In the genomic region with DNA sequence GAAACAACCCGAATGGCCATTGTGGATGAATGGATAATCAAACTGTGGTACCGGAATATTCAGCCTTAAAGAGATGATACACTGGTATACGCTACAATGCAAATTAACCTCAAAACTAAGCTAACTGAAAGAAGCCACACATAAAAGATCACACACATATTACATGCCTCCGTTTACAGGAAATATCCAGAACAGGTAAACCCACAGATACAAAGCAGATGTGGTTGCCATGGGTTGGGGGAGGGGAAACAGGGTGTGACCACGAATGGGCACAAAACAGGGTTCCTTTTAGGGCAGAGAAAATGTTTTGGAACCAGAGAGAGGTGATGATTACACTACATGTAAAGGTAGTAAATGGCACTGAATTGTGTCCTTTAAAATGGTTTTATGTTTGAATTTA, we compare ENCODE assay signal across 13 cellular contexts. TPM values are rescaled to one million over a fixed set of nuclear protein-coding genes. Genes with fewer than 3 reads are reported as not detected.
DNase-seq lines count a peak whose midpoint lies in the region; ATAC-seq and TF ChIP-seq lines count a peak whose summit lies in the region.
"Had no signal": no experiment of that assay in that cellular context is flagged by ENCODE, and none has a peak within 500 bp of the region (broad histone marks: within the 10 kb centered on the region; RNA-seq: fewer than 3 reads in every experiment).

No MANE protein-coding gene starts in this region.

- no peak overlapping the region for H3K4ac ChIP-seq in mesenchymal stem cell (ENCODE audit: low read depth in 1 of 2, low read length in 2 of 2)

- intact Hi-C loops in Panc1 (cut with micrococcal nuclease; ENCODE audit: unreplicated experiment), result no loop called here

- WGBS in mesenchymal stem cell, result 98% methylated on average over 4 of the region's 5 CpGs

- H3K4me3 ChIP-seq in Panc1 (ENCODE audit: low read depth in 2 of 2, low read length in 2 of 2) (no peak overlapping the region), mesenchymal stem cell (ENCODE audit: insufficient read depth in 1 of 2, low read depth in 1 of 2, low read length in 2 of 2) (no peak overlapping the region)
- H3K4me3 ChIP-seq: upper lobe of left lung had no signal

- H2BK5ac ChIP-seq in mesenchymal stem cell (ENCODE audit: low read depth, low read length, poor library complexity, severe bottlenecking), result no peak overlapping the region

- no peak overlapping the region for H2BK12ac ChIP-seq in mesenchymal stem cell (ENCODE audit: low read length in 2 of 2)

- no peak overlapping the region for H3K4me2 ChIP-seq in mesenchymal stem cell (ENCODE audit: low read length, poor library complexity, severe bottlenecking)

- H4K8ac ChIP-seq in mesenchymal stem cell (ENCODE audit: low read length), result no peak overlapping the region

- peaks cover 77% of the 10 kb centered on the region for H3K4me1 Mint-ChIP-seq in stimulated activated effector memory CD8-positive, alpha-beta T cell treated with anti-CD3 and anti-CD28 coated beads, Interleukin-12 subunit alpha, Interleukin-12 subunit beta, amount 100 ng/mL, for 72 hours

- no peak overlapping the region for H3K14ac ChIP-seq in mesenchymal stem cell (ENCODE audit: low read length in 2 of 2)

- no TSS peak for BruUV-seq in Panc1 (replicated peaks; lab: Mats Ljungman, UMichigan)

- no peak overlapping the region for H2BK15ac ChIP-seq in mesenchymal stem cell (ENCODE audit: low read depth, poor library complexity, severe bottlenecking)

- TF ChIP-seq CTCF in Panc1 (IDR thresholded peaks at IDR 0.05) (no peak), GM20000 (IDR thresholded peaks at IDR 0.05; ENCODE audit: extremely low read depth, missing control alignments) (no peak)

- H3K27me3 ChIP-seq in Panc1 (ENCODE audit: control insufficient read depth, insufficient read depth, low read length), result no peaks in the 10 kb centered on the region
- H3K27me3 ChIP-seq in mesenchymal stem cell (ENCODE audit: control insufficient read depth in 1 of 2, insufficient read depth in 1 of 2, low read length in 2 of 2), result no peaks in the 10 kb centered on the region
- H3K27me3 ChIP-seq: upper lobe of left lung had no signal

- H3K18ac ChIP-seq in mesenchymal stem cell (ENCODE audit: low read depth in 1 of 2, low read length in 2 of 2), result no peak overlapping the region

- H3K4me1 ChIP-seq in Panc1 (ENCODE audit: control insufficient read depth, insufficient read depth, low read length), result peaks cover 56% of the 10 kb centered on the region
- H3K4me1 ChIP-seq in mesenchymal stem cell (ENCODE audit: control insufficient read depth, insufficient read depth, low read depth, low read length), result peaks cover 35% of the 10 kb centered on the region

- POLR2A ChIA-PET in Panc1 (lab: Charles Lee), result interaction anchor here (0.6 kb wide), 1 partner anchor 54 kb away, joined by 3 read pairs; no protein-coding TSS in a partner anchor

- H3K27ac Mint-ChIP-seq in stimulated activated effector memory CD8-positive, alpha-beta T cell treated with anti-CD3 and anti-CD28 coated beads, Interleukin-12 subunit alpha, Interleukin-12 subunit beta, amount 100 ng/mL, for 72 hours, result peak overlapping the region; percentile 91
- H3K27ac Mint-ChIP-seq: activated B cell treated with CpG ODN at 0.5 μM for 24 hours had no signal

- H3K9ac ChIP-seq in mesenchymal stem cell (ENCODE audit: low read length), result no peak overlapping the region

- no peaks in the 10 kb centered on the region for H3K9me3 Mint-ChIP-seq in stimulated activated effector memory CD8-positive, alpha-beta T cell treated with anti-CD3 and anti-CD28 coated beads, Interleukin-12 subunit alpha, Interleukin-12 subunit beta, amount 100 ng/mL, for 72 hours
- H3K9me3 Mint-ChIP-seq: activated B cell treated with CpG ODN at 0.5 μM for 24 hours had no signal

- H3K4me3 Mint-ChIP-seq in stimulated activated effector memory CD8-positive, alpha-beta T cell treated with anti-CD3 and anti-CD28 coated beads, Interleukin-12 subunit alpha, Interleukin-12 subunit beta, amount 100 ng/mL, for 72 hours, result peak overlapping the region; percentile 74
- H3K4me3 Mint-ChIP-seq: activated B cell treated with CpG ODN at 0.5 μM for 24 hours had no signal

- H2AFZ ChIP-seq in mesenchymal stem cell (ENCODE audit: low read depth, low read length), result no peak overlapping the region

- no peak overlapping the region for H3K23ac ChIP-seq in mesenchymal stem cell (ENCODE audit: low read length in 2 of 2)

- H2AK5ac ChIP-seq in mesenchymal stem cell (ENCODE audit: low read length, severe bottlenecking), result no peak overlapping the region

- no peak overlapping the region for H4K91ac ChIP-seq in mesenchymal stem cell (ENCODE audit: low read length)

- peaks cover 43% of the 10 kb centered on the region for H3K36me3 Mint-ChIP-seq in stimulated activated effector memory CD8-positive, alpha-beta T cell treated with anti-CD3 and anti-CD28 coated beads, Interleukin-12 subunit alpha, Interleukin-12 subunit beta, amount 100 ng/mL, for 72 hours

- no peak for DNase-seq in Panc1 (ENCODE audit: low read depth, low spot score)
- DNase-seq in activated CD8-positive, alpha-beta memory T cell treated with anti-CD3 and anti-CD28 coated beads, Interleukin-2, amount 50 U/mL, for 4 hours, result peak; percentile 56
- peak; percentile 69 for DNase-seq in effector CD4-positive, alpha-beta T cell
- no peak for DNase-seq in stimulated activated effector memory CD8-positive, alpha-beta T cell treated with anti-CD3 and anti-CD28 coated beads, Interleukin-12 subunit alpha, Interleukin-12 subunit beta, amount 100 ng/mL, for 72 hours (ENCODE audit: low spot score in 2 of 2)
- DNase-seq in SHP77 (lab: John Stamatoyannopoulos, UW), result no peak
- no peak for DNase-seq in NCI-H446 treated with DMSO at 0.1 percent for 48 hours (lab: John Stamatoyannopoulos, UW)
- no peak for DNase-seq in GM20000 (ENCODE audit: low spot score)
- DNase-seq in mesenchymal stem cell, result no peak
- DNase-seq: activated B cell treated with CpG ODN at 0.5 μM for 24 hours, glutamatergic neuron, NCI-H1092, OCI-M1, upper lobe of left lung had no signal

- H2BK120ac ChIP-seq in mesenchymal stem cell (ENCODE audit: low read depth, low read length), result no peak overlapping the region

- in situ Hi-C loops in Panc1 (cut with HindIII; ENCODE audit: low pct_unique_long_range_greater_than_20kb, low sequenced_read_pairs), result no loop called here

- ATAC-seq in Panc1, result no peak
- no peak for ATAC-seq in stimulated activated effector memory CD8-positive, alpha-beta T cell treated with anti-CD3 and anti-CD28 coated beads, Interleukin-12 subunit alpha, Interleukin-12 subunit beta, amount 100 ng/mL, for 72 hours

- H3K36me3 ChIP-seq in Panc1 (ENCODE audit: control insufficient read depth, insufficient read depth, low read length) (no peaks in the 10 kb centered on the region), mesenchymal stem cell (ENCODE audit: control insufficient read depth in 1 of 2, insufficient read depth in 2 of 2, low read depth in 1 of 2, low read length in 2 of 2) (peaks cover 9 to 17% of the 10 kb centered on the region in 2 experiments)

- H3K9me3 ChIP-seq in Panc1 (ENCODE audit: control insufficient read depth, insufficient read depth, low read depth, low read length) (no peaks in the 10 kb centered on the region), mesenchymal stem cell (ENCODE audit: control insufficient read depth, low read length) (no peaks in the 10 kb centered on the region)
- H3K9me3 ChIP-seq: upper lobe of left lung had no signal

- H3K27ac ChIP-seq in Panc1 (ENCODE audit: low read length), result peak overlapping the region; percentile 52; the same call in 1 of the 2 replicates
- no peak overlapping the region for H3K27ac ChIP-seq in mesenchymal stem cell (ENCODE audit: low read length, poor library complexity, severe bottlenecking)

- CTCF ChIA-PET in Panc1 (lab: Charles Lee), result interaction anchor here (0.6 kb wide), 1 partner anchor 67 kb away, joined by 5 read pairs; no protein-coding TSS in a partner anchor

- peaks cover 9% of the 10 kb centered on the region for H3K79me1 ChIP-seq in mesenchymal stem cell (replicated peaks; ENCODE audit: low read length, poor library complexity, severe bottlenecking)

RNA-seq across cellular contexts. Expression of a gene that starts 16.6 kb away (rescaled TPM):
- total RNA-seq in Panc1 (2021; ENCODE audit: unreplicated experiment), result 92.7 TPM
- polyA plus RNA-seq in Panc1 (2012; ENCODE audit: insufficient read length), result 73.6 TPM
- polyA plus RNA-seq in mesenchymal stem cell (2013, experiment 1 of 2), result 31.0 TPM
- polyA plus RNA-seq in mesenchymal stem cell (2013, experiment 2 of 2), result 31.9 TPM

RNA-seq across cellular contexts. Expression of a gene that starts 43.7 kb away (rescaled TPM):
- total RNA-seq in Panc1 (2021; ENCODE audit: unreplicated experiment), result 21.3 TPM
- 40.1 TPM for polyA plus RNA-seq in Panc1 (2012; ENCODE audit: insufficient read length)
- polyA plus RNA-seq in mesenchymal stem cell (2013, experiment 1 of 2), result 11.8 TPM
- 10.7 TPM for polyA plus RNA-seq in mesenchymal stem cell (2013, experiment 2 of 2)

Comparison
In these comparisons a context has a peak if more than half of its experiments do, and no peak if none do; other contexts are left out.
1. DNase-seq: peak in activated CD8-positive, alpha-beta memory T cell treated with anti-CD3 and anti-CD28 coated beads, Interleukin-2, amount 50 U/mL, for 4 hours (single experiment) and effector CD4-positive, alpha-beta T cell (single experiment); none in Panc1 (single experiment), stimulated activated effector memory CD8-positive, alpha-beta T cell treated with anti-CD3 and anti-CD28 coated beads, Interleukin-12 subunit alpha, Interleukin-12 subunit beta, amount 100 ng/mL, for 72 hours (0 of 2), SHP77 (0 of 2), NCI-H446 treated with DMSO at 0.1 percent for 48 hours (single experiment), GM20000 (single experiment) and mesenchymal stem cell (single experiment).